ENCODE assay signal across 8 cellular contexts in the genomic region with DNA sequence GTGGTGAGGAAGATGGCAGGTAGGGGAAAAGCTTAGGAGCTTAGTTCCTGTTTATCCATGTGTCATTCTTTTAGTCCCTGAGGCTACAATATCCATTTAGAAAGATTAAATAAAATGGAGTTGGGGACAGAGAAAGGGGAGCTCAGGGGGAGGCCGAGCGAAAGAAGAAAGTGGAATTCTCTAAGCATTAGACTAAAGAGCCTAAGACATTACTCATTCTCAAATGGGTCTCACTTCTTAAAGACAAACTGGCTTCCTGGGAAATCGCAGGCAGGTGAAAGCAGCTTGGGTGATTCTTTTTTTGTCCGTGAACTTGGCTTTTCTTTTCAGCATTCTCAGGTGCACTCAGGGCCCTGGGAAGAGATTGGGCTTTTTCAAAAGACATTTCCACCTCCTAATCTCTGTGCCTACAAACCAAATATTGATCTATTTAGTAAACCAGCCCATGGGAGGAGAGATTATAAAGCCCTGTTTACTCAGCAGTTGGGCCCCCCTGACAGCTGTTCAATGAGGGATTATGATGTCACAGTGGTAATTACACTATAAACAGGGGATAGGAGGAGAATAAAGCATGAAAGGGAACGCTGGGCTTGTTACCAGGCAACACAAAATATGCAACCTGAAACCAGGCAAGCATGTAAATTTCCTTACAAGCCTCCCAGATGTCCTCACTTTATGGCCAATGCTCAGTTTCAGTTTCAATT.
DNase-seq lines count a peak whose midpoint lies in the region; ATAC-seq and TF ChIP-seq lines count a peak whose summit lies in the region.

No MANE protein-coding gene starts in this region.

- no peak for TF ChIP-seq RAD21 in neural cell (conservative IDR thresholded peaks at IDR 0.05)

- H3K4me1 ChIP-seq in HEK293 (ENCODE audit: control insufficient read depth, insufficient read depth, low read length): peaks cover 12% of the 10 kb centered on the region

- H3K9me3 Mint-ChIP-seq in endothelial cell (ENCODE audit: unreplicated experiment): no peaks in the 10 kb centered on the region

- H2AFZ ChIP-seq in neural cell (ENCODE audit: low read depth, low read length): no peak overlapping the region

- no peak for ATAC-seq in HG03460 (IDR thresholded peaks at IDR 0.05; ENCODE audit: unreplicated experiment)

- H4K20me1 ChIP-seq in neural cell (ENCODE audit: insufficient read depth): no peaks in the 10 kb centered on the region

- H3K27ac ChIP-seq in HEK293 (ENCODE audit: extremely low read depth, low read depth, low read length) (peak overlapping the region; percentile 71), neural cell (ENCODE audit: low read length) (peak overlapping the region; percentile 25)

- peak overlapping the region; percentile 36; the same call in 1 of the 2 replicates for H3K4me3 ChIP-seq in AG10803 (ENCODE audit: low read length)
- H3K4me3 ChIP-seq in HEK293 (ENCODE audit: low read depth, low read length): peak overlapping the region; percentile 27
- H3K4me3 ChIP-seq in neural cell (ENCODE audit: low read length): peak overlapping the region; percentile 41

- peak; percentile 72 for TF ChIP-seq EP300 in neural cell (conservative IDR thresholded peaks at IDR 0.05; ENCODE audit: poor library complexity, severe bottlenecking)

- peak overlapping the region; percentile 65 for H3K27ac Mint-ChIP-seq in endothelial cell (ENCODE audit: unreplicated experiment)

- no peaks in the 10 kb centered on the region for H3F3A ChIP-seq in neural cell (ENCODE audit: insufficient read depth, low read length, poor library complexity, severe bottlenecking)

- DNase-seq in AG10803 (ENCODE audit: low read depth) (peak; percentile 86), NCI-H748 treated with DMSO at 0.1 percent for 48 hours (lab: John Stamatoyannopoulos, UW) (peak; percentile 99), endothelial cell (ENCODE audit: low spot score) (no peak), NCI-H2227 treated with DMSO at 0.1 percent for 48 hours (lab: John Stamatoyannopoulos, UW) (no peak)
- DNase-seq in activated CD4-positive, alpha-beta T cell treated with anti-CD3 and anti-CD28 coated beads, Interleukin-2, amount 50 U/mL, for 1 hour: no peak

- POLR2A ChIA-PET in HEK293 (lab: Yijun Ruan, JAX): interaction anchor here (0.7 to 1.1 kb wide), 2 partner anchors 279 to 826 kb away, joined by 3 read pairs; no protein-coding TSS in a partner anchor

- H3K36me3 ChIP-seq in HEK293 (ENCODE audit: control insufficient read depth in 2 of 2, insufficient read depth in 1 of 2, low read length in 2 of 2) (no peaks in the 10 kb centered on the region), neural cell (ENCODE audit: insufficient read depth, low read length) (no peaks in the 10 kb centered on the region)

- H3K36me3 Mint-ChIP-seq in endothelial cell (ENCODE audit: low read depth, unreplicated experiment): no peaks in the 10 kb centered on the region

- no peak for TF ChIP-seq CTCF in AG10803 (conservative IDR thresholded peaks at IDR 0.05; ENCODE audit: low read length)
- no peak for TF ChIP-seq CTCF in HEK293 (tag by site-specific recombination; IDR thresholded peaks at IDR 0.05)
- TF ChIP-seq CTCF in endothelial cell (IDR thresholded peaks at IDR 0.05; ENCODE audit: unreplicated experiment): no peak
- TF ChIP-seq CTCF in neural cell (IDR thresholded peaks at IDR 0.05; ENCODE audit: poor library complexity, severe bottlenecking): no peak

- peak overlapping the region; percentile 9 for H3K9ac ChIP-seq in neural cell (ENCODE audit: low read length)

- no peaks in the 10 kb centered on the region for H3K79me2 ChIP-seq in neural cell (replicated peaks; ENCODE audit: insufficient read depth, low read length)

- H3K27me3 ChIP-seq in neural cell (ENCODE audit: insufficient read depth, low read depth, low read length): no peaks in the 10 kb centered on the region

- no peaks in the 10 kb centered on the region for H3K27me3 Mint-ChIP-seq in endothelial cell (ENCODE audit: unreplicated experiment)

- CTCF ChIA-PET in HEK293 (lab: Yijun Ruan, JAX): interaction anchor here (0.6 to 3.6 kb wide), 30 partner anchors 9 to 964 kb away, joined by 3 to 16 read pairs (median 4); no protein-coding TSS in a partner anchor

- peak overlapping the region; percentile 18 for H3K4me2 ChIP-seq in neural cell (ENCODE audit: low read length)

- H3K4me3 Mint-ChIP-seq in endothelial cell (ENCODE audit: unreplicated experiment): no peak overlapping the region

- peaks cover 14% of the 10 kb centered on the region for H3K4me1 Mint-ChIP-seq in endothelial cell (ENCODE audit: unreplicated experiment)

- H3K9me3 ChIP-seq in HEK293 (ENCODE audit: control insufficient read depth, insufficient read depth, low read depth, low read length): no peaks in the 10 kb centered on the region
- no peaks in the 10 kb centered on the region for H3K9me3 ChIP-seq in neural cell (ENCODE audit: low read length)

- no peaks in the 10 kb centered on the region for H3K9me2 ChIP-seq in neural cell (ENCODE audit: insufficient read depth, low read length)

TF ChIP-seq in HEK293, 187 proteins besides CTCF, POLR2A, EP300 and RAD21 (continues in another document):
- no peak for TF ChIP-seq KLF1 (tag by site-specific recombination; IDR thresholded peaks at IDR 0.05)
- TF ChIP-seq ZNF560 (tag by site-specific recombination; IDR thresholded peaks at IDR 0.05; ENCODE audit: borderline replicate concordance): no peak
- TF ChIP-seq ZBTB17 (tag by site-specific recombination; IDR thresholded peaks at IDR 0.05): 0 out of 2 replicates have a peak, but pooled peaks have one; percentile 17
- peak; percentile 36; the same call in 1 of the 2 replicates for TF ChIP-seq ZNF341 (tag by site-specific recombination; IDR thresholded peaks at IDR 0.05; ENCODE audit: low read depth)
- peak; percentile 60; the same call in 1 of the 2 replicates for TF ChIP-seq ZNF184 (tag by site-specific recombination; IDR thresholded peaks at IDR 0.05)
- TF ChIP-seq ZNF843 (tag by site-specific recombination; IDR thresholded peaks at IDR 0.05): peak; percentile 84
- no peak for TF ChIP-seq ZNF776 (tag by site-specific recombination; IDR thresholded peaks at IDR 0.05; ENCODE audit: borderline replicate concordance)
- TF ChIP-seq, protein P1, sequence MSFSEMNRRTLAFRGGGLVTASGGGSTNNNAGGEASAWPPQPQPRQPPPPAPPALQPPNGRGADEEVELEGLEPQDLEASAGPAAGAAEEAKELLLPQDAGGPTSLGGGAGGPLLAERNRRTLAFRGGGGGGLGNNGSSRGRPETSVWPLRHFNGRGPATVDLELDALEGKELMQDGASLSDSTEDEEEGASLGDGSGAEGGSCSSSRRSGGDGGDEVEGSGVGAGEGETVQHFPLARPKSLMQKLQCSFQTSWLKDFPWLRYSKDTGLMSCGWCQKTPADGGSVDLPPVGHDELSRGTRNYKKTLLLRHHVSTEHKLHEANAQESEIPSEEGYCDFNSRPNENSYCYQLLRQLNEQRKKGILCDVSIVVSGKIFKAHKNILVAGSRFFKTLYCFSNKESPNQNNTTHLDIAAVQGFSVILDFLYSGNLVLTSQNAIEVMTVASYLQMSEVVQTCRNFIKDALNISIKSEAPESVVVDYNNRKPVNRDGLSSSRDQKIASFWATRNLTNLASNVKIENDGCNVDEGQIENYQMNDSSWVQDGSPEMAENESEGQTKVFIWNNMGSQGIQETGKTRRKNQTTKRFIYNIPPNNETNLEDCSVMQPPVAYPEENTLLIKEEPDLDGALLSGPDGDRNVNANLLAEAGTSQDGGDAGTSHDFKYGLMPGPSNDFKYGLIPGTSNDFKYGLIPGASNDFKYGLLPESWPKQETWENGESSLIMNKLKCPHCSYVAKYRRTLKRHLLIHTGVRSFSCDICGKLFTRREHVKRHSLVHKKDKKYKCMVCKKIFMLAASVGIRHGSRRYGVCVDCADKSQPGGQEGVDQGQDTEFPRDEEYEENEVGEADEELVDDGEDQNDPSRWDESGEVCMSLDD (tag by site-specific recombination; IDR thresholded peaks at IDR 0.05): no peak
- no peak for TF ChIP-seq ZNF544 (tag by site-specific recombination; IDR thresholded peaks at IDR 0.05)
- TF ChIP-seq ZNF214 (tag by site-specific recombination; IDR thresholded peaks at IDR 0.05; ENCODE audit: borderline replicate concordance): no peak

TF ChIP-seq in neural cell, 6 proteins besides CTCF, POLR2A, EP300 and RAD21:
- peak; percentile 36 for TF ChIP-seq POLR2AphosphoS5 (IDR thresholded peaks at IDR 0.05)
- TF ChIP-seq EZH2 (IDR thresholded peaks at IDR 0.05; ENCODE audit: borderline replicate concordance, insufficient read depth, low read length, poor library complexity, severe bottlenecking): no peak
- no peak for TF ChIP-seq TAF1 (IDR thresholded peaks at IDR 0.05; ENCODE audit: low read depth)

Comparison
In these comparisons a context has a peak if more than half of its experiments do, and no peak if none do; other contexts are left out.
1. DNase-seq: peak in AG10803 (single experiment) and NCI-H748 treated with DMSO at 0.1 percent for 48 hours (single experiment); none in endothelial cell (single experiment), activated CD4-positive, alpha-beta T cell treated with anti-CD3 and anti-CD28 coated beads, Interleukin-2, amount 50 U/mL, for 1 hour (single experiment) and NCI-H2227 treated with DMSO at 0.1 percent for 48 hours (single experiment).
2. Peak in every context shown above with its lines, with median percentiles within 50 percentile points of each other: H3K4me3 ChIP-seq.